9 cellular contexts compared by ENCODE assay signal in genomic region chr14:64761441-64762043, GRCh38. TPM values are rescaled to one million over a fixed set of nuclear protein-coding genes. Genes with fewer than 3 reads are reported as not detected.
DNase-seq lines count a peak whose midpoint lies in the region; ATAC-seq and TF ChIP-seq lines count a peak whose summit lies in the region.
"Had no signal": no experiment of that assay in that cellular context is flagged by ENCODE, and none has a peak within 500 bp of the region (broad histone marks: within the 10 kb centered on the region; RNA-seq: fewer than 3 reads in every experiment).

No MANE protein-coding gene starts in this region.

- H3K27ac ChIP-seq in AG04450 (ENCODE audit: low read depth, low read length) (peak overlapping the region; percentile 82), colonic mucosa (peak overlapping the region; percentile 37), muscle layer of duodenum (ENCODE audit: low read length) (peak overlapping the region; percentile 62)

- H3K9ac ChIP-seq in Loucy (ENCODE audit: low read depth, low read length, poor library complexity, severe bottlenecking) (no peak overlapping the region), colonic mucosa (ENCODE audit: low read depth in 2 of 2, low read length in 2 of 2) (peak overlapping the region in 1 of 2 donors; percentile 54)

- no peak for ATAC-seq in GM18511 (IDR thresholded peaks at IDR 0.05; ENCODE audit: unreplicated experiment)

- H3K36me3 ChIP-seq in Loucy (ENCODE audit: insufficient read depth, low read length) (no peaks in the 10 kb centered on the region), colonic mucosa (no peaks in the 10 kb centered on the region), muscle layer of duodenum (ENCODE audit: control insufficient read depth in 1 of 2, insufficient read depth in 2 of 2, low read length in 2 of 2) (no peaks in the 10 kb centered on the region)

- H3F3A ChIP-seq in Loucy (ENCODE audit: low read depth), result no peaks in the 10 kb centered on the region

- in situ Hi-C loops in GM13976 (cut with MboI; ENCODE audit: low sequenced_read_pairs, unreplicated experiment), result no loop called here

- intact Hi-C loops in colonic mucosa (cut with DNase I), result loop anchor here (2.0 kb wide), 1 partner anchor 89 kb away; no protein-coding TSS in a partner anchor

- no peaks in the 10 kb centered on the region for H4K20me1 ChIP-seq in Loucy (ENCODE audit: insufficient read depth, low read length, poor library complexity, severe bottlenecking)

- no peaks in the 10 kb centered on the region for H3K79me2 ChIP-seq in Loucy (ENCODE audit: insufficient read depth, low read length)

- peak overlapping the region; percentile 23 for H3K4me2 ChIP-seq in Loucy (ENCODE audit: low read depth, low read length, poor library complexity, severe bottlenecking)

- H3K27me3 ChIP-seq in AG04450 (ENCODE audit: control insufficient read depth, insufficient read depth, low read length), result peaks cover 2% of the 10 kb centered on the region
- no peaks in the 10 kb centered on the region for H3K27me3 ChIP-seq in Loucy (ENCODE audit: insufficient read depth, low read length, poor library complexity, severe bottlenecking)
- no peaks in the 10 kb centered on the region for H3K27me3 ChIP-seq in colonic mucosa
- no peaks in the 10 kb centered on the region for H3K27me3 ChIP-seq in muscle layer of duodenum (ENCODE audit: low read depth, low read length)

- H3K9me3 ChIP-seq in AG04450 (ENCODE audit: control insufficient read depth, insufficient read depth, low read length), result no peaks in the 10 kb centered on the region
- no peaks in the 10 kb centered on the region for H3K9me3 ChIP-seq in Loucy (ENCODE audit: insufficient read depth, low read depth, low read length)
- H3K9me3 ChIP-seq in colonic mucosa, result no peaks in the 10 kb centered on the region
- no peaks in the 10 kb centered on the region for H3K9me3 ChIP-seq in muscle layer of duodenum (ENCODE audit: control insufficient read depth in 1 of 2, low read length in 2 of 2)

- H3K4me3 ChIP-seq in AG04450 (ENCODE audit: low read depth, low read length) (no peak overlapping the region), Loucy (ENCODE audit: low read length, poor library complexity, severe bottlenecking) (no peak overlapping the region), colonic mucosa (no peak overlapping the region), muscle layer of duodenum (ENCODE audit: low read depth in 1 of 2, low read length in 2 of 2) (no peak overlapping the region)

- H3K9me2 ChIP-seq in Loucy (replicated peaks; ENCODE audit: low read depth, low read length), result no peaks in the 10 kb centered on the region

- DNase-seq in AG04450 (ENCODE audit: low read depth, low spot score) (no peak), colonic mucosa (no peak), CD1c-positive myeloid dendritic cell (ENCODE audit: extremely low spot score) (no peak), GM13976 (ENCODE audit: low spot score) (no peak)
- no peak for DNase-seq in activated CD4-positive, CD25-positive, alpha-beta regulatory T cell treated with anti-CD3 and anti-CD28 coated beads, Interleukin-2, amount 50 U/mL, for 72 hours
- DNase-seq: cerebellar nuclear complex had no signal

- TF ChIP-seq CTCF in AG04450 (IDR thresholded peaks at IDR 0.05; ENCODE audit: low read depth, low read length) (peak; percentile 15), Loucy (conservative IDR thresholded peaks at IDR 0.05; ENCODE audit: low read length) (0 out of 2 replicates have a peak, but pooled peaks have one; percentile 10), colonic mucosa (IDR thresholded peaks at IDR 0.05) (no peak), GM13976 (IDR thresholded peaks at IDR 0.05; ENCODE audit: borderline replicate concordance, control extremely low read depth, extremely low read depth, insufficient read depth, missing control alignments) (no peak)

- POLR2A ChIA-PET in AG04450 (lab: Yijun Ruan, JAX), result interaction anchor here (0.6 to 1.4 kb wide), 6 partner anchors 58 to 257 kb away, joined by 3 to 6 read pairs (median 4); partner anchors contain the start of genes PLEKHG3 and ZBTB1

- peaks cover 29% of the 10 kb centered on the region for H3K4me1 ChIP-seq in Loucy (ENCODE audit: insufficient read depth, low read length, poor library complexity, severe bottlenecking)
- H3K4me1 ChIP-seq in colonic mucosa, result peaks cover 22% of the 10 kb centered on the region
- H3K4me1 ChIP-seq in muscle layer of duodenum (ENCODE audit: control insufficient read depth in 1 of 2, insufficient read depth in 2 of 2, low read length in 2 of 2), result peaks cover 31 to 45% of the 10 kb centered on the region in 2 donors

- no peak overlapping the region for H2AFZ ChIP-seq in Loucy (ENCODE audit: low read length)

- CTCF ChIA-PET in AG04450 (lab: Charles Lee), result interaction anchor here (0.9 to 2.2 kb wide), 7 partner anchors 34 to 218 kb away, joined by 3 to 20 read pairs (median 4); no protein-coding TSS in a partner anchor

RNA-seq across cellular contexts. Expression of gene PLEKHG3, which starts 57.3 kb away (rescaled TPM):
- 6.4 and 6.6 TPM in 2 replicates for polyA plus RNA-seq in AG04450 (2011; rRNA removed)
- 8.1 and 12.0 TPM in 2 replicates for polyA minus RNA-seq in AG04450 (2011; rRNA and poly(A)+ RNA removed)
- total RNA-seq in colonic mucosa, result 100 to 1,000 TPM in 1 of 2 donors, 10 to 100 TPM in 1; 78.8 to 106 TPM

Comparison
In these comparisons a context has a peak if more than half of its experiments do, and no peak if none do; other contexts are left out.
1. CTCF ChIP-seq: peak in AG04450 (single experiment) and Loucy (single experiment); none in colonic mucosa (single experiment) and GM13976 (single experiment).
2. Peak in every context shown above with its lines, with median percentiles within 50 percentile points of each other: H3K27ac ChIP-seq.